22 cellular contexts compared by ENCODE assay signal in genomic region chr1:81259620-81260411, GRCh38.
A peak's percentile ranks its signal among the peaks of the same experiment; 100 is the strongest.
DNase-seq lines count a peak whose midpoint lies in the region; FAIRE-seq and TF ChIP-seq lines count a peak whose summit lies in the region.
"Had no signal": no experiment of that assay in that cellular context is flagged by ENCODE, and none has a peak within 500 bp of the region (broad histone marks: within the 10 kb centered on the region; RNA-seq: fewer than 3 reads in every experiment).

No MANE protein-coding gene starts in this region.

- TF ChIP-seq POLR2A in H54 (IDR thresholded peaks at IDR 0.05; ENCODE audit: low read depth, low read length) = no peak

- H3K4me1 ChIP-seq in adipocyte (ENCODE audit: control insufficient read depth, insufficient read depth, low read length) = no peaks in the 10 kb centered on the region
- H3K4me1 ChIP-seq: BE2C had no signal

- H3K4me3 ChIP-seq in adipocyte (ENCODE audit: low read length) = no peak overlapping the region
- H3K4me3 ChIP-seq: HAP-1, K562 had no signal

- DNase-seq in adipocyte (ENCODE audit: low read depth) (peak; percentile 11), inferior parietal cortex (ENCODE audit: extremely low spot score) (peak; percentile 44), putamen (ENCODE audit: low spot score) (peak; percentile 72), NCI-H1694 (lab: John Stamatoyannopoulos, UW) (no peak), H54 (ENCODE audit: insufficient read length, low spot score) (no peak), mucosa of gallbladder (ENCODE audit: low spot score) (no peak), GM19238 (ENCODE audit: insufficient read length, low spot score) (no peak)
- DNase-seq: ACHN; BE2C; C1 segment of cervical spinal cord; CD4-positive, CD25-positive, alpha-beta regulatory T cell; CD8-positive, alpha-beta memory T cell; COR-L47; DMS 273 treated with DMSO at 0.1 percent for 48 hours; GDM1; GOT3; IMR-90 had no signal

- no peaks in the 10 kb centered on the region for H3K36me3 ChIP-seq in adipocyte (ENCODE audit: control insufficient read depth, insufficient read depth, low read length, severe bottlenecking)
- H3K36me3 ChIP-seq: BE2C, HAP-1 had no signal

- H3K9ac ChIP-seq in adipocyte (ENCODE audit: low read length) = no peak overlapping the region

- no peak for FAIRE-seq in H54 (lab: Jason Lieb, UNC)
- FAIRE-seq: A204.1, GM12892, GM18507, K562 had no signal

- no peaks in the 10 kb centered on the region for H3K27me3 ChIP-seq in adipocyte (replicated peaks; ENCODE audit: control insufficient read depth, insufficient read depth, low read length)
- H3K27me3 ChIP-seq: BE2C had no signal

- H3K9me3 ChIP-seq in adipocyte (ENCODE audit: control insufficient read depth, low read length) = no peaks in the 10 kb centered on the region
- H3K9me3 ChIP-seq: BE2C, HAP-1 had no signal

Comparison
In these comparisons a context has a peak if more than half of its experiments do, and no peak if none do; other contexts are left out.
1. DNase-seq: peak in adipocyte (single experiment), inferior parietal cortex (single experiment) and putamen (single experiment); none in NCI-H1694 (single experiment), H54 (single experiment), mucosa of gallbladder (single experiment) and GM19238 (single experiment).